ENCODE assay signal across 1 cellular context in the genomic region with DNA sequence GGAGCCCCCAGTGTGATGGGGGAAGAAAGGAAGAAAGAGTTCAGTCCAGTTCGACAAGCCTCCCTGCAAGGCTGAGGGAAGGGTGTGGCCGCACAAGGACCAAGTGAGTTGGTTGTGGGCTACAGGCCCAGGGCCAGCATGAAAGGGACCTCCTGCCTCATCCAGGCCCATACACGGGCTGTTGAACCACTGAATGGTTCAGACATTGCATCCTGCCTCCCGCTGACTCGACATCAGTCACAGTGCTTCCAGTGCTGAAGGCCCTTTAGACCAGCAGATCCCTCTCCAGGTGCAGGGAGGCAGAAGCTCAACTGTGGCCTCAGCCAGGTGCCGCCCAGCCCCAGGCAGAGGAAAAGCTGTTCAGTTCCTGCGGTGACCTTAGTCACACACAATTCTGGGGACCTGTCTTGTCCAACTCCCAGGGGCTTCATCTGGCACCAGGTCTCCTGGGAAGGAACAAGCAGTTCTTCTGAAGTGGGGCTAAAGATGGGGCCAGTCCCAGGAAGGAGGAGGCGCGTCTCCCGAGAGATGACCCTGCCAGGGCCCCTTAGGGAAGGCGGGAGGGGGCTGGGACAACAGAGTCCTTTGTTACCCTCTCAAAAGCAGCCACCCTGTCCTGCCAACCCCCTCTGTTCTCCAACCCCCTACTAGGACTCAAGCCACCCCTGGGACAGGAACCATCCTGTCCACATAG.
TF ChIP-seq lines count a peak whose summit lies in the region.

No MANE protein-coding gene starts in this region.

TF ChIP-seq in GM12891, 5 proteins besides CTCF, POLR2A, EP300 and RAD21:
- TF ChIP-seq PAX5 (IDR thresholded peaks at IDR 0.05; ENCODE audit: insufficient read depth, low read length, severe bottlenecking) (no peak), POU2F2 (IDR thresholded peaks at IDR 0.05; ENCODE audit: low read depth, low read length) (no peak), TAF1 (IDR thresholded peaks at IDR 0.05; ENCODE audit: low read depth, low read length) (no peak)
